9 cellular contexts compared by ENCODE assay signal in the genomic region with DNA sequence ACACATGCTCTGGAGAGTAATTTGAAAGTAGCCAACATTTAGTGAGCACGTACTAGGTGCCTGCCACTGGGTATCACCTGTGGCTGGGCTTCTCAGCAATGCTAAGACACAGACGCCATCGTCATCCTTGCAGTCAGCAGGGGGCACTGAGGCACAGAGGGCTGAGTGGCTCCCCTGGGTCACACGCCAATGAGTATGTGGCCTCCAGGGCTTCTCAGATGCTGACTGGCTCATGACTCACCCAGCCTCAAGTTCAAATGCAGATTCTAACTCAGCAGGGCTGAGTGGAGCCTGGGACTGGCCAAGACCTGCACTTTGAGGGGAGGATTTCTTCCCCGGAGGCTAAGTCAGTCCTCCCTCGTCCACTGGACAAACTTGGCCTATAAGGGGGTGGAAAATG.
DNase-seq lines count a peak whose midpoint lies in the region; ATAC-seq and TF ChIP-seq lines count a peak whose summit lies in the region.
"Had no signal": no experiment of that assay in that cellular context is flagged by ENCODE, and none has a peak within 500 bp of the region (broad histone marks: within the 10 kb centered on the region; RNA-seq: fewer than 3 reads in every experiment).

No MANE protein-coding gene starts in this region.

- no peak overlapping the region for H3K4me3 ChIP-seq in epithelial cell of proximal tubule (ENCODE audit: low read depth, low read length)

- no peaks in the 10 kb centered on the region for H3K27me3 ChIP-seq in H9 (ENCODE audit: insufficient read depth, low read length)

- H2AK5ac ChIP-seq in H9 (ENCODE audit: insufficient read length, low read length): no peak overlapping the region

- H2BK120ac ChIP-seq in H9 (ENCODE audit: low read depth, low read length, poor library complexity, severe bottlenecking): no peak overlapping the region

- H3K23me2 ChIP-seq in H9 (ENCODE audit: insufficient read length, low read depth, low read length, poor library complexity, severe bottlenecking): no peaks in the 10 kb centered on the region

- no peak overlapping the region for H3K4me2 ChIP-seq in H9 (ENCODE audit: insufficient read depth, insufficient read length, low read length)

- TF ChIP-seq CTCF in H9 (conservative IDR thresholded peaks at IDR 0.05) (no peak), epithelial cell of proximal tubule (conservative IDR thresholded peaks at IDR 0.05; ENCODE audit: low read depth, low read length) (no peak), GM10248 (IDR thresholded peaks at IDR 0.05; ENCODE audit: control extremely low read depth, extremely low read depth, low read depth, missing control alignments) (no peak)

- no peaks in the 10 kb centered on the region for H3K9me3 Mint-ChIP-seq in H9

- H3K27me3 Mint-ChIP-seq in H9 (ENCODE audit: low read depth): peaks cover 21% of the 10 kb centered on the region

- peak; percentile 88 for DNase-seq in H9
- DNase-seq in epithelial cell of proximal tubule (ENCODE audit: low read depth): peak; percentile 68
- DNase-seq in stimulated activated CD4-positive, alpha-beta T cell treated with anti-CD3 and anti-CD28 coated beads, Interleukin-2, amount 100 ng/mL, for 48 hours: peak; percentile 53 to 59
- no peak for DNase-seq in Kasumi-1 (lab: John Stamatoyannopoulos, UW)
- no peak for DNase-seq in GM10248 (ENCODE audit: extremely low spot score)
- no peak for DNase-seq in NCI-H128 (lab: John Stamatoyannopoulos, UW; ENCODE audit: unreplicated experiment)
- DNase-seq: effector CD8-positive, alpha-beta T cell had no signal

- H4K8ac ChIP-seq in H9 (replicated peaks; ENCODE audit: insufficient read length, low read depth, low read length): no peak overlapping the region

- H3K79me1 ChIP-seq in H9 (ENCODE audit: insufficient read depth, low read depth, low read length, poor library complexity, severe bottlenecking): no peaks in the 10 kb centered on the region

- no peak overlapping the region for H3K56ac ChIP-seq in H9 (ENCODE audit: insufficient read length, low read depth, low read length)

- no peaks in the 10 kb centered on the region; a peak in 1 of 7 replicates for H3K36me3 Mint-ChIP-seq in H9 (ENCODE audit: insufficient read depth in 1 of 3, low read depth in 3 of 3)

- no peak overlapping the region for H4K91ac ChIP-seq in H9 (ENCODE audit: insufficient read length, low read depth, low read length)

- no peak overlapping the region for H3K23ac ChIP-seq in H9 (ENCODE audit: insufficient read length, low read depth, low read length)

- H3K14ac ChIP-seq in H9 (ENCODE audit: insufficient read depth, low read length): no peak overlapping the region; the same call in 1 of the 2 replicates

- no peak overlapping the region for H3T11ph ChIP-seq in H9 (ENCODE audit: low read length)

- H2AFZ ChIP-seq in H9 (ENCODE audit: low read length): no peak overlapping the region

- no peak overlapping the region for H2BK5ac ChIP-seq in H9 (ENCODE audit: insufficient read length, low read length)

- ATAC-seq in SK-N-SH treated with all-trans-retinoic acid at 6 μM for 48 hours: peak; percentile 89
- ATAC-seq in HG02885 (IDR thresholded peaks at IDR 0.05; ENCODE audit: poor library complexity, unreplicated experiment): no peak

- H3K9ac ChIP-seq in H9 (ENCODE audit: extremely low read depth, insufficient read length, low read length): no peak overlapping the region

- no peak overlapping the region for H2BK20ac ChIP-seq in H9 (ENCODE audit: low read depth, low read length, poor library complexity, severe bottlenecking)

- H3K4me1 ChIP-seq in H9 (ENCODE audit: insufficient read depth, low read length): peaks cover 17% of the 10 kb centered on the region

- no peak overlapping the region for H2BK12ac ChIP-seq in H9 (ENCODE audit: insufficient read length, low read depth, low read length)

- H3K4me1 Mint-ChIP-seq in H9: peaks cover 46 to 53% of the 10 kb centered on the region in 2 experiments

- CTCF ChIA-PET in GM10248 (lab: Yijun Ruan, JAX): no interaction called here

- no peak overlapping the region for H3K18ac ChIP-seq in H9 (ENCODE audit: insufficient read length, low read depth, low read length)

- H3K4me3 Mint-ChIP-seq in H9: no peak overlapping the region

- no peaks in the 10 kb centered on the region for H4K20me1 ChIP-seq in H9 (ENCODE audit: control insufficient read depth, insufficient read depth, insufficient read length)

- H3K27ac Mint-ChIP-seq in H9: no peak overlapping the region

- H3K79me2 ChIP-seq in H9 (ENCODE audit: insufficient read depth, low read length): no peaks in the 10 kb centered on the region

- WGBS in H9 (ENCODE audit: extremely low coverage, insufficient read length, low lambda C conversion rate): no CpG with 5 or more reads among the region's 6 CpGs

- no peak overlapping the region for H2BK15ac ChIP-seq in H9 (ENCODE audit: low read depth, low read length)

- H3K9me3 ChIP-seq in H9 (ENCODE audit: control insufficient read depth, low read depth, low read length): no peaks in the 10 kb centered on the region

- no peak overlapping the region for H4K5ac ChIP-seq in H9 (ENCODE audit: insufficient read length, low read depth, low read length)

- H3K27ac ChIP-seq in H9 (ENCODE audit: insufficient read length, low read depth, low read length): no peak overlapping the region

- POLR2A ChIA-PET in GM10248 (lab: Yijun Ruan, JAX): no interaction called here

- no peak overlapping the region for H3K4ac ChIP-seq in H9 (ENCODE audit: low read depth, low read length)

TF ChIP-seq in SK-N-SH treated with all-trans-retinoic acid at 6 μM for 48 hours, 23 proteins besides CTCF, POLR2A, EP300 and RAD21:
- TF ChIP-seq ZFP30 (CRISPR knock-in tag; IDR thresholded peaks at IDR 0.05): no peak
- no peak for TF ChIP-seq ESRRG (CRISPR knock-in tag; IDR thresholded peaks at IDR 0.05)
- TF ChIP-seq BACH2 (CRISPR knock-in tag; IDR thresholded peaks at IDR 0.05; ENCODE audit: borderline replicate concordance): no peak
- no peak for TF ChIP-seq OSR1 (CRISPR knock-in tag; IDR thresholded peaks at IDR 0.05)
- no peak for TF ChIP-seq TOX (CRISPR knock-in tag; IDR thresholded peaks at IDR 0.05; ENCODE audit: borderline replicate concordance)
- TF ChIP-seq, protein P1, sequence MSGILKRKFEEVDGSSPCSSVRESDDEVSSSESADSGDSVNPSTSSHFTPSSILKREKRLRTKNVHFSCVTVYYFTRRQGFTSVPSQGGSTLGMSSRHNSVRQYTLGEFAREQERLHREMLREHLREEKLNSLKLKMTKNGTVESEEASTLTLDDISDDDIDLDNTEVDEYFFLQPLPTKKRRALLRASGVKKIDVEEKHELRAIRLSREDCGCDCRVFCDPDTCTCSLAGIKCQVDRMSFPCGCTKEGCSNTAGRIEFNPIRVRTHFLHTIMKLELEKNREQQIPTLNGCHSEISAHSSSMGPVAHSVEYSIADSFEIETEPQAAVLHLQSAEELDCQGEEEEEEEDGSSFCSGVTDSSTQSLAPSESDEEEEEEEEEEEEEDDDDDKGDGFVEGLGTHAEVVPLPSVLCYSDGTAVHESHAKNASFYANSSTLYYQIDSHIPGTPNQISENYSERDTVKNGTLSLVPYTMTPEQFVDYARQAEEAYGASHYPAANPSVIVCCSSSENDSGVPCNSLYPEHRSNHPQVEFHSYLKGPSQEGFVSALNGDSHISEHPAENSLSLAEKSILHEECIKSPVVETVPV (CRISPR knock-in tag; IDR thresholded peaks at IDR 0.05): no peak
- no peak for TF ChIP-seq ZNF8 (CRISPR knock-in tag; IDR thresholded peaks at IDR 0.05)
- no peak for TF ChIP-seq ZFP3 (CRISPR knock-in tag; IDR thresholded peaks at IDR 0.05)
- no peak for TF ChIP-seq ZC3H10 (CRISPR knock-in tag; IDR thresholded peaks at IDR 0.05)
- no peak for TF ChIP-seq GLIS3 (CRISPR knock-in tag; IDR thresholded peaks at IDR 0.05)
- TF ChIP-seq, protein P2, sequence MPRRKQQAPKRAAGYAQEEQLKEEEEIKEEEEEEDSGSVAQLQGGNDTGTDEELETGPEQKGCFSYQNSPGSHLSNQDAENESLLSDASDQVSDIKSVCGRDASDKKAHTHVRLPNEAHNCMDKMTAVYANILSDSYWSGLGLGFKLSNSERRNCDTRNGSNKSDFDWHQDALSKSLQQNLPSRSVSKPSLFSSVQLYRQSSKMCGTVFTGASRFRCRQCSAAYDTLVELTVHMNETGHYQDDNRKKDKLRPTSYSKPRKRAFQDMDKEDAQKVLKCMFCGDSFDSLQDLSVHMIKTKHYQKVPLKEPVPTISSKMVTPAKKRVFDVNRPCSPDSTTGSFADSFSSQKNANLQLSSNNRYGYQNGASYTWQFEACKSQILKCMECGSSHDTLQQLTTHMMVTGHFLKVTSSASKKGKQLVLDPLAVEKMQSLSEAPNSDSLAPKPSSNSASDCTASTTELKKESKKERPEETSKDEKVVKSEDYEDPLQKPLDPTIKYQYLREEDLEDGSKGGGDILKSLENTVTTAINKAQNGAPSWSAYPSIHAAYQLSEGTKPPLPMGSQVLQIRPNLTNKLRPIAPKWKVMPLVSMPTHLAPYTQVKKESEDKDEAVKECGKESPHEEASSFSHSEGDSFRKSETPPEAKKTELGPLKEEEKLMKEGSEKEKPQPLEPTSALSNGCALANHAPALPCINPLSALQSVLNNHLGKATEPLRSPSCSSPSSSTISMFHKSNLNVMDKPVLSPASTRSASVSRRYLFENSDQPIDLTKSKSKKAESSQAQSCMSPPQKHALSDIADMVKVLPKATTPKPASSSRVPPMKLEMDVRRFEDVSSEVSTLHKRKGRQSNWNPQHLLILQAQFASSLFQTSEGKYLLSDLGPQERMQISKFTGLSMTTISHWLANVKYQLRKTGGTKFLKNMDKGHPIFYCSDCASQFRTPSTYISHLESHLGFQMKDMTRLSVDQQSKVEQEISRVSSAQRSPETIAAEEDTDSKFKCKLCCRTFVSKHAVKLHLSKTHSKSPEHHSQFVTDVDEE (CRISPR knock-in tag; IDR thresholded peaks at IDR 0.05): no peak
- no peak for TF ChIP-seq CSDC2 (CRISPR knock-in tag; IDR thresholded peaks at IDR 0.05)
- TF ChIP-seq SNAI2 (CRISPR knock-in tag; IDR thresholded peaks at IDR 0.05): no peak
- no peak for TF ChIP-seq PPARA (CRISPR knock-in tag; IDR thresholded peaks at IDR 0.05; ENCODE audit: borderline replicate concordance)
- TF ChIP-seq ZNF565 (CRISPR knock-in tag; conservative IDR thresholded peaks at IDR 0.05; ENCODE audit: low read depth): no peak
- TF ChIP-seq TCF4 (CRISPR knock-in tag; IDR thresholded peaks at IDR 0.05; ENCODE audit: borderline replicate concordance): no peak
- TF ChIP-seq RARB (CRISPR knock-in tag; IDR thresholded peaks at IDR 0.05): no peak
TF ChIP-seq in SK-N-SH treated with all-trans-retinoic acid at 6 μM for 48 hours: peak in this region for 0.

Comparison
In these comparisons a context has a peak if more than half of its experiments do, and no peak if none do; other contexts are left out.
1. DNase-seq: peak in H9 (single experiment), epithelial cell of proximal tubule (single experiment) and stimulated activated CD4-positive, alpha-beta T cell treated with anti-CD3 and anti-CD28 coated beads, Interleukin-2, amount 100 ng/mL, for 48 hours (2 of 2); none in Kasumi-1 (0 of 2), GM10248 (single experiment) and NCI-H128 (single experiment).